In genomic region chr12:57655541-57656240, GRCh38 we compare ENCODE assay signal across 8 cellular contexts.
"Had no signal": no experiment of that assay in that cellular context is flagged by ENCODE, and none has a peak within 500 bp of the region (broad histone marks: within the 10 kb centered on the region; RNA-seq: fewer than 3 reads in every experiment).

No MANE protein-coding gene starts in this region.

- H3K36me3 ChIP-seq: HAP-1 had no signal

- H3K4me1 ChIP-seq: HAP-1 had no signal

- DNase-seq: GM23248, GOT3, H7, H9, HCEC 1CT, HFFc6 had no signal

- H3K4me2 ChIP-seq: GM23338 had no signal

- H3K4me3 ChIP-seq: GM23248, GM23338, HAP-1 had no signal

- H3K27ac ChIP-seq: GM23248 had no signal

- H3K9ac ChIP-seq: GM23248 had no signal

- H2AFZ ChIP-seq: GM23248, GM23338 had no signal
